ENCODE assay signal across 17 cellular contexts in the genomic region with DNA sequence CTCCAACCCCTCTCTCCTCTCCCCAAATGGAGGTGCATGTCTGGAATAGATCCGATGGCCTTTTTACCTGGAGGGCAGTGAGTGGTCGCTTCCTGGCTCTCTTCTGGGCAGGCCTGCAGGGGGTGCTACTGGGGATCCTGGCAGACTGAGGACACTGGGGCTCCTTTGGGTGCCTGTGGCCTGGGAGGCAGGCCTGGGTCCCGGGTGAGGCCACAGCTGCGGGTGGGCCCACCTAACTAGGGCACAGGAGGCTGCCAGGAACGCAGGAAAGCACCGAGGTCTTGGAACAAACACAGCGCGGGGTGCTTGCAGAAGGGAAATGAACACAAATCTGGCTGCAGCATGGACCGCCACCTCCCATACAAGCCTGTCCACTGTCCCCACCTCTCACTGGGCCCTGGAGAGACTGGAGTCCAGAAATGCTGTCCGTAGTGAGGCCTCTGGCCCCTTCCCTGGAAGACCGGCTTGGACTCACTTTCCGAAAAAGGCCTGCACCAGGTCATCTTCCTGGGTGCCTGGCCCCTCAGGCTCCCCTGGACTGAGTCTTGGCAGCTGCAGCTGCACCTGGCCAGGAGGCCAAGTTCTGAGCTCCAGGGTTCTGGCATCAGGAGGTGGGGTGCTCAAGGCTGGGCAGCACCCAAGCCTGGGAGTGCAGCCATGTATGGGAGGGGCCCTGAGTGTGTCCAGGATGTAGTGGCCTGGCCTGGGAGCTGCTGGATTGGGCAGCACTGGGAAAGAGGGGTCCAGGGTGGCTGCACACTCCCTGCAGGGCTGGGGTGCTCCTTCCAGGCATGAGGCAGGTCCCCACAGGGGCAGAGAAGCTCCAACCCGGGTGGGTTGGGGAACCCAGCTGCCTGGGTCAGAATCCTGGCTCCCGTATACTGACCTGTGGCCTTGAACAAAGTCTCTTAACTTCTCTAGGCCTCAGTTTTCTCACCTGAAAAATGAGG.
DNase-seq lines count a peak whose midpoint lies in the region; ATAC-seq and TF ChIP-seq lines count a peak whose summit lies in the region.
"Had no signal": no experiment of that assay in that cellular context is flagged by ENCODE, and none has a peak within 500 bp of the region (broad histone marks: within the 10 kb centered on the region; RNA-seq: fewer than 3 reads in every experiment).

No MANE protein-coding gene starts in this region.

- no peak overlapping the region for H2AFZ ChIP-seq in fibroblast of lung (ENCODE audit: low read length)

- intact Hi-C loops in sigmoid colon (cut with DNase I) (no loop called here), natural killer cell (cut with micrococcal nuclease) (no loop called here)

- H3K79me2 ChIP-seq in fibroblast of lung (ENCODE audit: control insufficient read depth, insufficient read depth, low read length): no peaks in the 10 kb centered on the region

- 81% methylated on average over 14 of the region's 14 CpGs for WGBS in sigmoid colon, 2 donors

- H4K20me1 ChIP-seq in fibroblast of lung (ENCODE audit: control insufficient read depth, extremely low read depth, insufficient read depth, low read length): no peaks in the 10 kb centered on the region

- no peak overlapping the region for H3K9ac ChIP-seq in fibroblast of lung (ENCODE audit: insufficient read depth, low read length)

- TF ChIP-seq CTCF in LNCaP clone FGC (IDR thresholded peaks at IDR 0.05; ENCODE audit: control insufficient read depth, extremely low read depth, insufficient read depth): 0 out of 2 replicates have a peak, but pooled peaks have one; percentile 7
- TF ChIP-seq CTCF in fibroblast of lung (conservative IDR thresholded peaks at IDR 0.05 in 1 of 2, IDR thresholded peaks at IDR 0.05 in 1 of 2; ENCODE audit: low read depth in 1 of 2, low read length in 2 of 2): peak; percentile 31 to 32
- no peak for TF ChIP-seq CTCF in sigmoid colon (IDR thresholded peaks at IDR 0.05)
- TF ChIP-seq CTCF in natural killer cell (IDR thresholded peaks at IDR 0.05): no peak

- no peak for TF ChIP-seq EP300 in sigmoid colon (IDR thresholded peaks at IDR 0.05)

- H3K9me3 Mint-ChIP-seq in natural killer cell: no peaks in the 10 kb centered on the region
- H3K9me3 Mint-ChIP-seq: activated B cell treated with CpG ODN at 0.5 μM for 24 hours; CD8-positive, alpha-beta memory T cell; naive thymus-derived CD4-positive, alpha-beta T cell; T-helper 1 cell treated with Interleukin-12 subunit alpha and Interleukin-12 subunit beta and Interleukin-4 antibody, amounts not matched to agents 30 μg/mL and 1 μg/mL, for 36 hours had no signal

- TF ChIP-seq POLR2A in sigmoid colon (IDR thresholded peaks at IDR 0.05): no peak

- no peak overlapping the region for H3K27ac Mint-ChIP-seq in natural killer cell
- H3K27ac Mint-ChIP-seq: activated B cell treated with CpG ODN at 0.5 μM for 24 hours; naive thymus-derived CD4-positive, alpha-beta T cell; T-helper 1 cell treated with Interleukin-12 subunit alpha and Interleukin-12 subunit beta and Interleukin-4 antibody, amounts not matched to agents 30 μg/mL and 1 μg/mL, for 36 hours had no signal

- H3K27ac ChIP-seq in fibroblast of lung (ENCODE audit: insufficient read depth, low read length): no peak overlapping the region
- H3K27ac ChIP-seq in sigmoid colon: no peak overlapping the region
- H3K27ac ChIP-seq: colonic mucosa had no signal

- H3K4me3 Mint-ChIP-seq in natural killer cell: no peak overlapping the region
- H3K4me3 Mint-ChIP-seq: activated B cell treated with CpG ODN at 0.5 μM for 24 hours; CD8-positive, alpha-beta memory T cell; naive thymus-derived CD4-positive, alpha-beta T cell; T-helper 1 cell treated with Interleukin-12 subunit alpha and Interleukin-12 subunit beta and Interleukin-4 antibody, amounts not matched to agents 30 μg/mL and 1 μg/mL, for 36 hours had no signal

- no peak overlapping the region for H3K4me3 ChIP-seq in LNCaP clone FGC (ENCODE audit: low read depth, low read length)
- H3K4me3 ChIP-seq in fibroblast of lung (replicated peaks in 1 of 4; ENCODE audit: control extremely low read depth in 1 of 4, insufficient read depth in 1 of 4, low read depth in 3 of 4, low read length in 4 of 4): no peak overlapping the region
- no peak overlapping the region for H3K4me3 ChIP-seq in sigmoid colon
- H3K4me3 ChIP-seq: colonic mucosa had no signal

- no peaks in the 10 kb centered on the region for H3K36me3 Mint-ChIP-seq in natural killer cell
- H3K36me3 Mint-ChIP-seq: CD8-positive, alpha-beta memory T cell; naive thymus-derived CD4-positive, alpha-beta T cell had no signal

- H3K27me3 ChIP-seq in fibroblast of lung (ENCODE audit: control insufficient read depth, insufficient read depth, low read length) (no peaks in the 10 kb centered on the region), sigmoid colon (no peaks in the 10 kb centered on the region)
- H3K27me3 ChIP-seq: colonic mucosa had no signal

- no peaks in the 10 kb centered on the region for H3K9me3 ChIP-seq in fibroblast of lung (ENCODE audit: control insufficient read depth, insufficient read depth, low read depth, low read length)
- no peaks in the 10 kb centered on the region for H3K9me3 ChIP-seq in sigmoid colon
- H3K9me3 ChIP-seq: colonic mucosa had no signal

- ATAC-seq in natural killer cell: no peak
- ATAC-seq: naive thymus-derived CD4-positive, alpha-beta T cell had no signal

- H3K4me1 Mint-ChIP-seq in natural killer cell: peaks cover 0 to 5% of the 10 kb centered on the region in 2 donors
- H3K4me1 Mint-ChIP-seq: CD8-positive, alpha-beta memory T cell had no signal

- no peak overlapping the region for H3K4me2 ChIP-seq in fibroblast of lung (ENCODE audit: extremely low read depth, insufficient read depth, low read length)

- H3K36me3 ChIP-seq in fibroblast of lung (ENCODE audit: control insufficient read depth, insufficient read depth, low read length): no peaks in the 10 kb centered on the region
- H3K36me3 ChIP-seq in sigmoid colon: no peaks in the 10 kb centered on the region
- H3K36me3 ChIP-seq: colonic mucosa had no signal

- no peaks in the 10 kb centered on the region for H3K4me1 ChIP-seq in fibroblast of lung (ENCODE audit: control insufficient read depth, extremely low read depth, insufficient read depth, low read length)
- peaks cover 0 to 10% (median 5%) of the 10 kb centered on the region in 4 donors for H3K4me1 ChIP-seq in sigmoid colon
- H3K4me1 ChIP-seq: colonic mucosa had no signal

- H3K27me3 Mint-ChIP-seq in natural killer cell (ENCODE audit: low read depth in 2 of 2): peaks cover 0 to 16% of the 10 kb centered on the region in 2 donors

- DNase-seq in activated effector memory CD4-positive, alpha-beta T cell treated with anti-CD3 and anti-CD28 coated beads, Interleukin-2, amount 50 U/mL, for 16 hours: peak; percentile 50
- DNase-seq in activated effector memory CD4-positive, alpha-beta T cell treated with Interleukin-2 at 50 U/mL for 16 hours: no peak
- DNase-seq in LNCaP clone FGC (ENCODE audit: low read depth): no peak
- DNase-seq in fibroblast of lung (ENCODE audit: low read depth in 2 of 2): no peak
- peak; percentile 52 for DNase-seq in sigmoid colon
- DNase-seq in natural killer cell: no peak
- no peak for DNase-seq in ACHN
- no peak for DNase-seq in NCI-H1092 treated with DMSO at 0.1 percent for 48 hours (lab: John Stamatoyannopoulos, UW)
- DNase-seq: activated B cell treated with CpG ODN at 0.5 μM for 24 hours; activated gamma-delta T cell treated with Interleukin-2 at 50 U/mL for 16 hours; CD8-positive, alpha-beta memory T cell; colonic mucosa; naive thymus-derived CD4-positive, alpha-beta T cell; NCI-H1048; NCI-H774; stimulated activated naive CD4-positive, alpha-beta T cell treated with Interleukin-2 at 50 U/mL for 16 hours had no signal

- in situ Hi-C loops in ACHN (cut with HindIII; ENCODE audit: low pct_ligation_motif_present, low pct_unique_long_range_greater_than_20kb, low sequenced_read_pairs): no loop called here

Comparison
In these comparisons a context has a peak if more than half of its experiments do, and no peak if none do; other contexts are left out.
1. DNase-seq: peak in activated effector memory CD4-positive, alpha-beta T cell treated with anti-CD3 and anti-CD28 coated beads, Interleukin-2, amount 50 U/mL, for 16 hours (single experiment) and sigmoid colon (single experiment); none in activated effector memory CD4-positive, alpha-beta T cell treated with Interleukin-2 at 50 U/mL for 16 hours (single experiment), LNCaP clone FGC (single experiment), fibroblast of lung (0 of 2), natural killer cell (single experiment), ACHN (single experiment) and NCI-H1092 treated with DMSO at 0.1 percent for 48 hours (single experiment).
2. CTCF ChIP-seq: peak in LNCaP clone FGC (single experiment) and fibroblast of lung (2 of 2); none in sigmoid colon (0 of 4) and natural killer cell (single experiment).